ENCODE assay signal across 23 cellular contexts in the genomic region with DNA sequence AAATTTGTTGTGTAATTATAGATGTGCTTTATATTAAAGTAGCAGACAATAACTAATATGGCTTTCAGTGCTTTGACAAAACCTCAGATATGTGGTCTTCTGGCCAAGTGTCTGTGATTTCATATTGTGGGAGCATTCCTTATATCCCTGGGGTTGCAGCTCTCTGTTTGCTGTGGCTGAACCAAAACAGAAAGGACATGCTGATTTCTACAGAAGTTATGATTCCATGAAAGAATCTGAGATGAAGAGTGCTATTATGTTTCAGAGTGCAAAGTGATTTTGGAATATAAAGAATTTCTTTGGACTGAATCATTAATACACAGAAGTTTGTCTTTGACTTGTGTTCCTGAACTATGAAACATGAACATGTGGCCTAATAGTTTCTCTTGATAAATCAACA. TPM values are rescaled to one million over a fixed set of nuclear protein-coding genes. Genes with fewer than 3 reads are reported as not detected.
A peak's percentile ranks its signal among the peaks of the same experiment; 100 is the strongest.
DNase-seq lines count a peak whose midpoint lies in the region; ATAC-seq and TF ChIP-seq lines count a peak whose summit lies in the region.
"Had no signal": no experiment of that assay in that cellular context is flagged by ENCODE, and none has a peak within 500 bp of the region (broad histone marks: within the 10 kb centered on the region; RNA-seq: fewer than 3 reads in every experiment).

No MANE protein-coding gene starts in this region.

- BruUV-seq in Panc1 (replicated peaks; lab: Mats Ljungman, UMichigan) = TSS peak; percentile 21

- H3K4me1 ChIP-seq in Panc1 (ENCODE audit: control insufficient read depth, insufficient read depth, low read length) = no peaks in the 10 kb centered on the region
- H3K4me1 ChIP-seq: BLaER1 had no signal

- peaks cover 47% of the 10 kb centered on the region; the same call in 1 of the 2 replicates for H3K36me3 ChIP-seq in Panc1 (ENCODE audit: control insufficient read depth, insufficient read depth, low read length)

- no peak for TF ChIP-seq CTCF in Panc1 (IDR thresholded peaks at IDR 0.05)
- no peak for TF ChIP-seq CTCF in chondrocyte (IDR thresholded peaks at IDR 0.05)

- no peaks in the 10 kb centered on the region for H3K27me3 ChIP-seq in Panc1 (ENCODE audit: control insufficient read depth, insufficient read depth, low read length)
- H3K27me3 ChIP-seq: BLaER1 had no signal

- no peaks in the 10 kb centered on the region for H3K27me3 Mint-ChIP-seq in chondrocyte (ENCODE audit: low read depth)
- no peaks in the 10 kb centered on the region for H3K27me3 Mint-ChIP-seq in naive thymus-derived CD8-positive, alpha-beta T cell

- CTCF ChIA-PET in Panc1 (lab: Charles Lee) = no interaction called here

- DNase-seq in AG20443 (ENCODE audit: low spot score) (peak; percentile 56), Panc1 (ENCODE audit: low read depth, low spot score) (no peak), chondrocyte (ENCODE audit: low spot score) (no peak), myocyte (ENCODE audit: low read depth) (peak; percentile 56), NCI-H82 (lab: John Stamatoyannopoulos, UW) (no peak)
- DNase-seq in stimulated activated CD4-positive, alpha-beta T cell treated with anti-CD3 and anti-CD28 coated beads, Interleukin-12 subunit alpha, Interleukin-12 subunit beta, amount 100 ng/mL, for 4 hours = no peak
- no peak for DNase-seq in stimulated activated naive CD4-positive, alpha-beta T cell (lab: John Stamatoyannopoulos, UW)
- no peak for DNase-seq in naive thymus-derived CD8-positive, alpha-beta T cell
- DNase-seq: Calu3; CD8-positive, alpha-beta T cell; EL; HFFc6; Kasumi-1; MM.1S; NCI-H1092 treated with DMSO at 0.1 percent for 48 hours; NCI-H146; NCI-H2081; NCI-H510A treated with DMSO at 0.1 percent for 48 hours; NCI-H774; RPMI8226; SHP77 treated with DMSO at 0.1 percent for 48 hours; SK-N-SH had no signal

- H3K4me3 ChIP-seq in Panc1 (ENCODE audit: low read depth in 2 of 2, low read length in 2 of 2) = no peak overlapping the region
- H3K4me3 ChIP-seq: BLaER1 had no signal

- H3K27ac ChIP-seq in Panc1 (ENCODE audit: low read length) = no peak overlapping the region
- H3K27ac ChIP-seq: BLaER1 had no signal

- no peak overlapping the region for H3K4me3 Mint-ChIP-seq in chondrocyte (ENCODE audit: unreplicated experiment)
- no peak overlapping the region for H3K4me3 Mint-ChIP-seq in naive thymus-derived CD8-positive, alpha-beta T cell
- H3K4me3 Mint-ChIP-seq: CD8-positive, alpha-beta T cell; HFFc6 had no signal

- H3K9me3 Mint-ChIP-seq in chondrocyte (ENCODE audit: low read depth) = no peaks in the 10 kb centered on the region
- no peaks in the 10 kb centered on the region for H3K9me3 Mint-ChIP-seq in naive thymus-derived CD8-positive, alpha-beta T cell
- H3K9me3 Mint-ChIP-seq: CD8-positive, alpha-beta T cell; HFFc6 had no signal

- H3K36me3 Mint-ChIP-seq in chondrocyte (ENCODE audit: low read depth) = peaks cover 9% of the 10 kb centered on the region
- H3K36me3 Mint-ChIP-seq in naive thymus-derived CD8-positive, alpha-beta T cell = peaks cover 14 to 82% (median 36%) of the 10 kb centered on the region in 3 donors

- no peak for ATAC-seq in Panc1
- no peak for ATAC-seq in naive thymus-derived CD8-positive, alpha-beta T cell
- ATAC-seq: CD8-positive, alpha-beta T cell had no signal

- intact Hi-C loops in Panc1 (cut with micrococcal nuclease; ENCODE audit: unreplicated experiment) = no loop called here

- peak overlapping the region; percentile 61 for H3K27ac Mint-ChIP-seq in chondrocyte (ENCODE audit: unreplicated experiment)
- no peak overlapping the region for H3K27ac Mint-ChIP-seq in naive thymus-derived CD8-positive, alpha-beta T cell
- H3K27ac Mint-ChIP-seq: CD8-positive, alpha-beta T cell; HFFc6 had no signal

- in situ Hi-C loops in Panc1 (cut with HindIII; ENCODE audit: low pct_unique_long_range_greater_than_20kb, low sequenced_read_pairs) = no loop called here

- H3K4me1 Mint-ChIP-seq in chondrocyte (ENCODE audit: low read depth) = peaks cover 8% of the 10 kb centered on the region
- no peaks in the 10 kb centered on the region for H3K4me1 Mint-ChIP-seq in naive thymus-derived CD8-positive, alpha-beta T cell

- POLR2A ChIA-PET in Panc1 (lab: Charles Lee) = no interaction called here
- POLR2A ChIA-PET in naive thymus-derived CD8-positive, alpha-beta T cell (lab: Charles Lee) = no interaction called here

- H3K9me3 ChIP-seq in Panc1 (ENCODE audit: control insufficient read depth, insufficient read depth, low read depth, low read length) = no peaks in the 10 kb centered on the region
- H3K9me3 ChIP-seq: SK-N-SH had no signal

RNA-seq across cellular contexts. Expression of a gene that starts 36.5 kb away (rescaled TPM):
- 506 TPM for total RNA-seq in Panc1 (2021; ENCODE audit: unreplicated experiment)
- 291 TPM for polyA plus RNA-seq in Panc1 (2012; ENCODE audit: insufficient read length)
- total RNA-seq in chondrocyte = 133 to 192 TPM (median 184 TPM) in 3 replicates
- 396 and 434 TPM in 2 replicates for total RNA-seq in myocyte
- polyA plus RNA-seq in myocyte (2012) = 192 TPM
- 100 to 1,000 TPM; 210 to 226 TPM for total RNA-seq in naive thymus-derived CD8-positive, alpha-beta T cell
- polyA plus RNA-seq in naive thymus-derived CD8-positive, alpha-beta T cell = 10 to 100 TPM; 41.7 to 82.2 (median 60.3) TPM

RNA-seq across cellular contexts. Expression of a gene that starts 51.7 kb away (rescaled TPM):
- 78.4 TPM for total RNA-seq in Panc1 (2021; ENCODE audit: unreplicated experiment)
- polyA plus RNA-seq in Panc1 (2012; ENCODE audit: insufficient read length) = 32.6 TPM
- 16.5 to 22.8 TPM (median 18.1 TPM) in 3 replicates for total RNA-seq in chondrocyte
- 24.0 and 27.8 TPM in 2 replicates for total RNA-seq in myocyte
- polyA plus RNA-seq in myocyte (2012) = 5.3 TPM
- 10 to 100 TPM; 35.2 to 35.5 TPM for total RNA-seq in naive thymus-derived CD8-positive, alpha-beta T cell
- 10 to 100 TPM in 1 of 3 donors, 1 to 10 TPM in 2; 5.3 to 11.0 (median 6.3) TPM for polyA plus RNA-seq in naive thymus-derived CD8-positive, alpha-beta T cell

Comparison
In these comparisons a context has a peak if more than half of its experiments do, and no peak if none do; other contexts are left out.
1. DNase-seq: peak in AG20443 (single experiment) and myocyte (single experiment); none in Panc1 (single experiment), chondrocyte (single experiment), stimulated activated CD4-positive, alpha-beta T cell treated with anti-CD3 and anti-CD28 coated beads, Interleukin-12 subunit alpha, Interleukin-12 subunit beta, amount 100 ng/mL, for 4 hours (single experiment), stimulated activated naive CD4-positive, alpha-beta T cell (0 of 6), NCI-H82 (single experiment) and naive thymus-derived CD8-positive, alpha-beta T cell (0 of 10).